In genomic region chr4:8727546-8728510, GRCh38 we compare ENCODE assay signal across 17 cellular contexts.
DNase-seq lines count a peak whose midpoint lies in the region; ATAC-seq, FAIRE-seq and TF ChIP-seq lines count a peak whose summit lies in the region.
"Had no signal": no experiment of that assay in that cellular context is flagged by ENCODE, and none has a peak within 500 bp of the region (broad histone marks: within the 10 kb centered on the region; RNA-seq: fewer than 3 reads in every experiment).

No MANE protein-coding gene starts in this region.

- H3K27ac ChIP-seq in OCI-LY3 (ENCODE audit: low read length) (peak overlapping the region; percentile 8; the same call in 1 of the 2 replicates), kidney (ENCODE audit: low read depth in 2 of 2, low read length in 2 of 2) (no peak overlapping the region), suprapubic skin (no peak overlapping the region)
- H3K27ac ChIP-seq: ascending aorta, colonic mucosa, SJSA1 had no signal

- ATAC-seq in activated naive CD8-positive, alpha-beta T cell treated with anti-CD3 and anti-CD28 coated beads, Interleukin-2, amount 10 ng/mL, durations not matched to agents 7 days and 5 days (ENCODE audit: low read depth): peak; percentile 75
- ATAC-seq in activated naive CD8-positive, alpha-beta T cell treated with anti-CD3 and anti-CD28 coated beads, Interleukin-2, amount 50 U/mL, for 24 hours: no peak
- no peak for ATAC-seq in GM21717 (IDR thresholded peaks at IDR 0.05; ENCODE audit: unreplicated experiment)
- ATAC-seq: activated T-helper 17 cell treated with anti-CD3 and anti-CD28 coated beads, Interleukin-2, amount 50 U/mL, for 72 hours; GM12878; naive thymus-derived CD8-positive, alpha-beta T cell had no signal

- H3K36me3 Mint-ChIP-seq in activated naive CD8-positive, alpha-beta T cell treated with anti-CD3 and anti-CD28 coated beads, Interleukin-2, amount 10 ng/mL, durations not matched to agents 7 days and 5 days: no peaks in the 10 kb centered on the region
- no peaks in the 10 kb centered on the region for H3K36me3 Mint-ChIP-seq in activated naive CD8-positive, alpha-beta T cell treated with anti-CD3 and anti-CD28 coated beads, Interleukin-2, amount 50 U/mL, for 24 hours (ENCODE audit: low read depth)
- H3K36me3 Mint-ChIP-seq: naive thymus-derived CD8-positive, alpha-beta T cell had no signal

- H3K4me3 ChIP-seq in OCI-LY3 (ENCODE audit: low read length): no peak overlapping the region
- H3K4me3 ChIP-seq in kidney (ENCODE audit: low read length in 2 of 2): no peak overlapping the region
- H3K4me3 ChIP-seq in suprapubic skin: no peak overlapping the region
- H3K4me3 ChIP-seq: ascending aorta, colonic mucosa, GM12878, SJSA1 had no signal

- peak overlapping the region; percentile 24 for H3K27ac Mint-ChIP-seq in activated naive CD8-positive, alpha-beta T cell treated with anti-CD3 and anti-CD28 coated beads, Interleukin-2, amount 10 ng/mL, durations not matched to agents 7 days and 5 days
- no peak overlapping the region for H3K27ac Mint-ChIP-seq in activated naive CD8-positive, alpha-beta T cell treated with anti-CD3 and anti-CD28 coated beads, Interleukin-2, amount 50 U/mL, for 24 hours
- H3K27ac Mint-ChIP-seq: activated T-helper 17 cell treated with anti-CD3 and anti-CD28 coated beads, Interleukin-2, amount 50 U/mL, for 72 hours; naive thymus-derived CD8-positive, alpha-beta T cell had no signal

- POLR2A ChIA-PET in activated naive CD8-positive, alpha-beta T cell treated with anti-CD3 and anti-CD28 coated beads, Interleukin-2, amount 10 ng/mL, durations not matched to agents 7 days and 5 days (lab: Charles Lee): no interaction called here

- intact Hi-C loops in kidney (cut with DNase I): no loop called here

- TF ChIP-seq EP300 in suprapubic skin (IDR thresholded peaks at IDR 0.05): no peak

- no peak for FAIRE-seq in kidney (lab: Jason Lieb, UNC)
- FAIRE-seq: GM12878 had no signal

- H3K36me3 ChIP-seq in OCI-LY3 (replicated peaks; ENCODE audit: low read depth, low read length) (no peaks in the 10 kb centered on the region), kidney (ENCODE audit: control insufficient read depth in 1 of 2, insufficient read depth in 2 of 2, low read length in 2 of 2) (no peaks in the 10 kb centered on the region), suprapubic skin (no peaks in the 10 kb centered on the region)
- H3K36me3 ChIP-seq: ascending aorta, colonic mucosa, SJSA1 had no signal

- H3K4me1 ChIP-seq in OCI-LY3 (ENCODE audit: low read length) (peaks cover 55% of the 10 kb centered on the region), kidney (ENCODE audit: control insufficient read depth in 1 of 2, insufficient read depth in 1 of 2, low read depth in 1 of 2, low read length in 2 of 2) (no peaks in the 10 kb centered on the region), suprapubic skin (peaks cover 4% of the 10 kb centered on the region)
- H3K4me1 ChIP-seq: ascending aorta, colonic mucosa, SJSA1 had no signal

- H2AFZ ChIP-seq in OCI-LY3 (ENCODE audit: low read depth, low read length): peak overlapping the region; percentile 49; the same call in 1 of the 2 replicates

- peak overlapping the region; percentile 32 for H3K4me2 ChIP-seq in OCI-LY3 (ENCODE audit: low read length)

- H3K9me3 ChIP-seq in OCI-LY3 (ENCODE audit: insufficient read depth, low read length): no peaks in the 10 kb centered on the region
- no peaks in the 10 kb centered on the region for H3K9me3 ChIP-seq in kidney (ENCODE audit: control insufficient read depth in 1 of 2, low read length in 2 of 2)
- no peaks in the 10 kb centered on the region for H3K9me3 ChIP-seq in suprapubic skin
- H3K9me3 ChIP-seq: ascending aorta, colonic mucosa, SJSA1 had no signal

- whole genome bisulfite sequencing in suprapubic skin: 81% methylated on average over 13 of the region's 16 CpGs

- H3K27me3 ChIP-seq in OCI-LY3 (ENCODE audit: low read depth, low read length): no peaks in the 10 kb centered on the region
- H3K27me3 ChIP-seq in suprapubic skin: peaks cover 48% of the 10 kb centered on the region
- H3K27me3 ChIP-seq: ascending aorta, colonic mucosa, SJSA1 had no signal

- peak; percentile 40 for DNase-seq in activated naive CD8-positive, alpha-beta T cell treated with anti-CD3 and anti-CD28 coated beads, Interleukin-2, amount 10 ng/mL, durations not matched to agents 7 days and 5 days
- no peak for DNase-seq in activated naive CD8-positive, alpha-beta T cell treated with anti-CD3 and anti-CD28 coated beads, Interleukin-2, amount 50 U/mL, for 24 hours
- DNase-seq in kidney (peak; percentile 54), suprapubic skin (ENCODE audit: low spot score in 2 of 2) (peak; percentile 47 to 60), KG1 (lab: John Stamatoyannopoulos, UW) (no peak), OCI-M2 (lab: John Stamatoyannopoulos, UW; ENCODE audit: unreplicated experiment) (no peak)
- DNase-seq: activated CD4-positive, alpha-beta T cell treated with anti-CD3 and anti-CD28 coated beads, Interleukin-2, amount 50 U/mL, for 1 hour; NCI-H1694 treated with DMSO at 0.1 percent for 48 hours; T-helper 9 cell had no signal

- H4K20me1 ChIP-seq in OCI-LY3 (ENCODE audit: insufficient read depth, low read length): no peaks in the 10 kb centered on the region

- TF ChIP-seq CTCF in OCI-LY3 (IDR thresholded peaks at IDR 0.05; ENCODE audit: low read depth, low read length) (no peak), kidney (IDR thresholded peaks at IDR 0.05; ENCODE audit: borderline replicate concordance, extremely low read depth, insufficient read depth) (no peak), suprapubic skin (IDR thresholded peaks at IDR 0.05) (no peak)

- peaks cover 4% of the 10 kb centered on the region for H3K4me1 Mint-ChIP-seq in activated naive CD8-positive, alpha-beta T cell treated with anti-CD3 and anti-CD28 coated beads, Interleukin-2, amount 10 ng/mL, durations not matched to agents 7 days and 5 days
- no peaks in the 10 kb centered on the region for H3K4me1 Mint-ChIP-seq in activated naive CD8-positive, alpha-beta T cell treated with anti-CD3 and anti-CD28 coated beads, Interleukin-2, amount 50 U/mL, for 24 hours

- no peak overlapping the region; the same call in 1 of the 2 replicates for H3K9ac ChIP-seq in OCI-LY3 (ENCODE audit: low read length)
- no peak overlapping the region for H3K9ac ChIP-seq in kidney (ENCODE audit: low read length in 2 of 2)

- H3K27me3 Mint-ChIP-seq in activated naive CD8-positive, alpha-beta T cell treated with anti-CD3 and anti-CD28 coated beads, Interleukin-2, amount 10 ng/mL, durations not matched to agents 7 days and 5 days: no peaks in the 10 kb centered on the region
- peaks cover 3% of the 10 kb centered on the region for H3K27me3 Mint-ChIP-seq in activated naive CD8-positive, alpha-beta T cell treated with anti-CD3 and anti-CD28 coated beads, Interleukin-2, amount 50 U/mL, for 24 hours

- H3K79me2 ChIP-seq in OCI-LY3 (ENCODE audit: low read length): no peaks in the 10 kb centered on the region

- no peak overlapping the region for H3K4me3 Mint-ChIP-seq in activated naive CD8-positive, alpha-beta T cell treated with anti-CD3 and anti-CD28 coated beads, Interleukin-2, amount 10 ng/mL, durations not matched to agents 7 days and 5 days
- no peak overlapping the region for H3K4me3 Mint-ChIP-seq in activated naive CD8-positive, alpha-beta T cell treated with anti-CD3 and anti-CD28 coated beads, Interleukin-2, amount 50 U/mL, for 24 hours
- H3K4me3 Mint-ChIP-seq: activated T-helper 17 cell treated with anti-CD3 and anti-CD28 coated beads, Interleukin-2, amount 50 U/mL, for 72 hours; naive thymus-derived CD8-positive, alpha-beta T cell had no signal

- no peak for TF ChIP-seq POLR2A in suprapubic skin (IDR thresholded peaks at IDR 0.05)

- no peaks in the 10 kb centered on the region for H3K9me3 Mint-ChIP-seq in activated naive CD8-positive, alpha-beta T cell treated with anti-CD3 and anti-CD28 coated beads, Interleukin-2, amount 10 ng/mL, durations not matched to agents 7 days and 5 days
- H3K9me3 Mint-ChIP-seq in activated naive CD8-positive, alpha-beta T cell treated with anti-CD3 and anti-CD28 coated beads, Interleukin-2, amount 50 U/mL, for 24 hours: no peaks in the 10 kb centered on the region
- H3K9me3 Mint-ChIP-seq: activated T-helper 17 cell treated with anti-CD3 and anti-CD28 coated beads, Interleukin-2, amount 50 U/mL, for 72 hours had no signal

Comparison
In these comparisons a context has a peak if more than half of its experiments do, and no peak if none do; other contexts are left out.
1. DNase-seq: peak in activated naive CD8-positive, alpha-beta T cell treated with anti-CD3 and anti-CD28 coated beads, Interleukin-2, amount 10 ng/mL, durations not matched to agents 7 days and 5 days (single experiment), kidney (single experiment) and suprapubic skin (2 of 2); none in activated naive CD8-positive, alpha-beta T cell treated with anti-CD3 and anti-CD28 coated beads, Interleukin-2, amount 50 U/mL, for 24 hours (single experiment), KG1 (single experiment) and OCI-M2 (single experiment).